ENCODE assay signal across 22 cellular contexts in genomic region chr7:76325092-76325491, GRCh38.
"Had no signal": no experiment of that assay in that cellular context is flagged by ENCODE, and none has a peak within 500 bp of the region (broad histone marks: within the 10 kb centered on the region; RNA-seq: fewer than 3 reads in every experiment).

No MANE protein-coding gene starts in this region.

- H3K9me3 Mint-ChIP-seq: activated naive CD8-positive, alpha-beta T cell treated with anti-CD3 and anti-CD28 coated beads for 36 hours; activated T-helper 17 cell treated with anti-CD3 and anti-CD28 coated beads, Interleukin-2, amount 50 U/mL, for 72 hours; T-cell; T-helper 2 cell treated with Interferon-gamma antibody and Interleukin-4, amounts not matched to agents 5 μg/mL and 100 μg/mL, for 36 hours had no signal

- H3K27ac Mint-ChIP-seq: activated T-helper 17 cell treated with anti-CD3 and anti-CD28 coated beads, Interleukin-2, amount 50 U/mL, for 72 hours; T-cell; T-helper 2 cell treated with Interferon-gamma antibody and Interleukin-4, amounts not matched to agents 5 μg/mL and 100 μg/mL, for 36 hours had no signal

- H3K4me3 ChIP-seq: prostate gland, right lobe of liver, transverse colon, uterus had no signal

- H3K9me3 ChIP-seq: prostate gland, right lobe of liver, transverse colon, uterus had no signal

- H3K36me3 ChIP-seq: prostate gland, uterus had no signal

- H3K27me3 Mint-ChIP-seq: activated naive CD8-positive, alpha-beta T cell treated with anti-CD3 and anti-CD28 coated beads for 36 hours; activated T-helper 17 cell treated with anti-CD3 and anti-CD28 coated beads, Interleukin-2, amount 50 U/mL, for 72 hours; naive thymus-derived CD4-positive, alpha-beta T cell; T-cell had no signal

- H3K4me3 Mint-ChIP-seq: activated naive CD8-positive, alpha-beta T cell treated with anti-CD3 and anti-CD28 coated beads for 36 hours; activated T-helper 17 cell treated with anti-CD3 and anti-CD28 coated beads, Interleukin-2, amount 50 U/mL, for 72 hours; naive thymus-derived CD4-positive, alpha-beta T cell; T-cell; T-helper 2 cell treated with Interferon-gamma antibody and Interleukin-4, amounts not matched to agents 5 μg/mL and 100 μg/mL, for 36 hours had no signal

- H3K27ac ChIP-seq: prostate gland, right lobe of liver, transverse colon, VCaP had no signal

- H3K4me1 ChIP-seq: prostate gland, uterus had no signal

- H3K27me3 ChIP-seq: right lobe of liver, transverse colon, uterus had no signal

- DNase-seq: activated CD4-positive, alpha-beta T cell treated with anti-CD3 and anti-CD28 coated beads for 1 hour; activated CD4-positive, alpha-beta T cell treated with anti-CD3 and anti-CD28 coated beads, Interleukin-2, amount 50 U/mL, for 1 hour; activated naive CD8-positive, alpha-beta T cell treated with anti-CD3 and anti-CD28 coated beads for 36 hours; activated T-cell treated with anti-CD3 and anti-CD28 coated beads, Interleukin-2, amount 50 U/mL, for 1 hour; cerebellar nuclear complex; cortex of kidney; effector CD4-positive, alpha-beta T cell; erythroblast; foreskin fibroblast; kidney; naive thymus-derived CD4-positive, alpha-beta T cell; right lobe of liver; stimulated activated CD4-positive, alpha-beta T cell treated with anti-CD3 and anti-CD28 coated beads, Interleukin-4, amount 100 ng/mL, for 24 hours; stimulated activated naive CD8-positive, alpha-beta T cell treated with anti-CD3 and anti-CD28 coated beads, Interleukin-15, Interleukin-2, amounts not matched to agents 100 U/mL and 50 U/mL, for 24 hours; substantia nigra; T-cell; transverse colon; uterus had no signal

- ATAC-seq: activated T-helper 17 cell treated with anti-CD3 and anti-CD28 coated beads, Interleukin-2, amount 50 U/mL, for 72 hours; naive thymus-derived CD4-positive, alpha-beta T cell; right lobe of liver; stimulated activated naive CD8-positive, alpha-beta T cell treated with anti-CD3 and anti-CD28 coated beads, Interleukin-15, Interleukin-2, amounts not matched to agents 100 U/mL and 50 U/mL, for 24 hours; T-cell had no signal
